In genomic region chr13:77374786-77375185, GRCh38 we compare ENCODE assay signal across 11 cellular contexts. TPM values are rescaled to one million over a fixed set of nuclear protein-coding genes. Genes with fewer than 3 reads are reported as not detected.
DNase-seq lines count a peak whose midpoint lies in the region; ATAC-seq and TF ChIP-seq lines count a peak whose summit lies in the region.
"Had no signal": no experiment of that assay in that cellular context is flagged by ENCODE, and none has a peak within 500 bp of the region (broad histone marks: within the 10 kb centered on the region; RNA-seq: fewer than 3 reads in every experiment).

No MANE protein-coding gene starts in this region.

- no peak overlapping the region for H3K9ac ChIP-seq in HUES48 (ENCODE audit: low read depth, low read length)

- H3K9me3 ChIP-seq in HUES48 (ENCODE audit: control insufficient read depth, insufficient read depth, low read length) (no peaks in the 10 kb centered on the region), T-helper 17 cell (ENCODE audit: control insufficient read depth, low read length, poor library complexity, severe bottlenecking) (no peaks in the 10 kb centered on the region)

- H3K27ac ChIP-seq in HUES48 (ENCODE audit: low read depth, low read length): no peak overlapping the region
- H3K27ac ChIP-seq: C4-2B had no signal

- no peaks in the 10 kb centered on the region for H3K36me3 ChIP-seq in HUES48 (ENCODE audit: control insufficient read depth, insufficient read depth, low read length)

- H3K4me3 ChIP-seq in HUES48 (ENCODE audit: low read depth, low read length): peak overlapping the region; percentile 14; the same call in 1 of the 2 replicates
- no peak overlapping the region for H3K4me3 ChIP-seq in epithelial cell of proximal tubule (ENCODE audit: low read depth, low read length)

- H3K4me1 Mint-ChIP-seq in T-helper 17 cell: peaks cover 4% of the 10 kb centered on the region

- H3K4me3 Mint-ChIP-seq in T-helper 17 cell: no peak overlapping the region
- H3K4me3 Mint-ChIP-seq: T-helper 2 cell treated with Interferon-gamma antibody and Interleukin-4, amounts not matched to agents 5 μg/mL and 100 μg/mL, for 36 hours had no signal

- TF ChIP-seq CTCF in epithelial cell of proximal tubule (conservative IDR thresholded peaks at IDR 0.05; ENCODE audit: low read depth, low read length): no peak

- no peak for TF ChIP-seq POLR2A in GM18505 (IDR thresholded peaks at IDR 0.05; ENCODE audit: borderline replicate concordance, extremely low read depth, insufficient read depth, insufficient read length)

- H3K27me3 ChIP-seq in HUES48 (ENCODE audit: control insufficient read depth, insufficient read depth, low read length): no peaks in the 10 kb centered on the region

- no peaks in the 10 kb centered on the region for H3K36me3 Mint-ChIP-seq in T-helper 17 cell (ENCODE audit: low read depth)

- H3K27me3 Mint-ChIP-seq in T-helper 17 cell: no peaks in the 10 kb centered on the region

- H3K4me1 ChIP-seq in HUES48 (ENCODE audit: control insufficient read depth, insufficient read depth, low read length): peaks cover 22% of the 10 kb centered on the region

- H3K27ac Mint-ChIP-seq in T-helper 17 cell: no peak overlapping the region
- H3K27ac Mint-ChIP-seq: T-helper 2 cell treated with Interferon-gamma antibody and Interleukin-4, amounts not matched to agents 5 μg/mL and 100 μg/mL, for 36 hours had no signal

- ATAC-seq in GM18520 (IDR thresholded peaks at IDR 0.05; ENCODE audit: unreplicated experiment): peak; percentile 74
- peak; percentile 71 for ATAC-seq in GM21576 (IDR thresholded peaks at IDR 0.05; ENCODE audit: unreplicated experiment)
- ATAC-seq in GM21737 (IDR thresholded peaks at IDR 0.05; ENCODE audit: unreplicated experiment): no peak
- no peak for ATAC-seq in GM18505 (IDR thresholded peaks at IDR 0.05; ENCODE audit: unreplicated experiment)
- no peak for ATAC-seq in T-helper 17 cell

- peak; percentile 37 for DNase-seq in epithelial cell of proximal tubule (ENCODE audit: low read depth)
- DNase-seq in T-helper 17 cell: no peak
- DNase-seq: HCEC 1CT, NCI-H2227 treated with DMSO at 0.1 percent for 48 hours had no signal

RNA-seq across cellular contexts. Expression of gene MYCBP2, which starts 47.9 kb away (rescaled TPM):
- total RNA-seq in epithelial cell of proximal tubule: 20.7 and 32.3 TPM in 2 replicates
- total RNA-seq in T-helper 17 cell: 100 to 1,000 TPM; 146 to 160 TPM

Comparison
In these comparisons a context has a peak if more than half of its experiments do, and no peak if none do; other contexts are left out.
1. ATAC-seq: peak in GM18520 (single experiment) and GM21576 (single experiment); none in GM21737 (single experiment), GM18505 (single experiment) and T-helper 17 cell (single experiment).